18 cellular contexts compared by ENCODE assay signal in the genomic region with DNA sequence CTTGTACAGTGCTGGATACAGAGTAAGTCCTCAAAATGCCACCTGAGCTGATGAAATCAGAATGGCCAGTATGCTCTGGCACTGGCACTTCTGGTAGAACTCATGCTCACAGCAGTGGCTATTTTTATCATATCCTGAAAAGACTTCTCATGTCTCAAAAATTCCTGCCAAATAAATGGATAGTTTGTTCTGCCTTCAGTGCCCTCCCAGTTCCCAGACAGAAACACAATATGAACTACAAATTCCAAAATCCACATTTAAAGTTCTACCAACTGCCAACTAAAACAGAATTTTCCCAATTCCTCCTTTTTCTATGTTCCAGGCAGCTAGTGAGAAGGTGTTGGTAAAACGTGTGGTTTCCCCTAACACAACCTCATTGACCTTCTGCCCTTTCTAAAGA. TPM values are rescaled to one million over a fixed set of nuclear protein-coding genes. Genes with fewer than 3 reads are reported as not detected.
DNase-seq lines count a peak whose midpoint lies in the region; ATAC-seq, FAIRE-seq and TF ChIP-seq lines count a peak whose summit lies in the region.
"Had no signal": no experiment of that assay in that cellular context is flagged by ENCODE, and none has a peak within 500 bp of the region (broad histone marks: within the 10 kb centered on the region; RNA-seq: fewer than 3 reads in every experiment).

No MANE protein-coding gene starts in this region.

- H3K27me3 Mint-ChIP-seq in stimulated activated naive B cell treated with anti-CD40 and anti-IgM and Interleukin-4, amounts not matched to agents 10 μg/mL and 1 μg/mL and 100 μg/mL, for 72 hours: peaks cover 11 to 28% of the 10 kb centered on the region in 2 donors
- H3K27me3 Mint-ChIP-seq: naive thymus-derived CD4-positive, alpha-beta T cell had no signal

- H3K36me3 Mint-ChIP-seq in stimulated activated naive B cell treated with anti-CD40 and anti-IgM and Interleukin-4, amounts not matched to agents 10 μg/mL and 1 μg/mL and 100 μg/mL, for 72 hours: no peaks in the 10 kb centered on the region
- H3K36me3 Mint-ChIP-seq: naive thymus-derived CD4-positive, alpha-beta T cell had no signal

- H3K27me3 ChIP-seq in SK-N-SH (ENCODE audit: insufficient read depth) (no peaks in the 10 kb centered on the region), thyroid gland (no peaks in the 10 kb centered on the region)
- H3K27me3 ChIP-seq: suprapubic skin had no signal

- peak overlapping the region; percentile 9; the same call in 1 of the 2 replicates for H3K4me2 ChIP-seq in SK-N-SH
- H3K4me2 ChIP-seq: GM23338 had no signal

- peak overlapping the region; percentile 45; the same call in 1 of the 2 replicates for H3K9ac ChIP-seq in SK-N-SH

- no peak for FAIRE-seq in GM12891 (lab: Jason Lieb, UNC)

- WGBS in SK-N-SH (ENCODE audit: low lambda C conversion rate): 16% methylated on average over 1 of the region's 1 CpG
- WGBS in thyroid gland, 2 donors: 27 to 32% methylated on average over 1 of the region's 1 CpG

- intact Hi-C loops in thyroid gland (cut with DNase I): no loop called here

- no peaks in the 10 kb centered on the region for H3K9me2 ChIP-seq in SK-N-SH

- CTCF ChIA-PET in SK-N-SH (lab: Yijun Ruan, JAX): no interaction called here

- peaks cover 12 to 24% of the 10 kb centered on the region in 2 donors for H3K4me1 Mint-ChIP-seq in stimulated activated naive B cell treated with anti-CD40 and anti-IgM and Interleukin-4, amounts not matched to agents 10 μg/mL and 1 μg/mL and 100 μg/mL, for 72 hours

- H3K36me3 ChIP-seq in SK-N-SH (replicated peaks in 1 of 2; ENCODE audit: control insufficient read depth in 1 of 2, insufficient read depth in 2 of 2, low read length in 1 of 2): no peaks in the 10 kb centered on the region
- no peaks in the 10 kb centered on the region for H3K36me3 ChIP-seq in thyroid gland
- H3K36me3 ChIP-seq: suprapubic skin had no signal

- peaks cover 1% of the 10 kb centered on the region for H3K79me2 ChIP-seq in SK-N-SH (ENCODE audit: insufficient read depth)

- H3K27ac ChIP-seq in SK-N-SH (ENCODE audit: low read depth in 2 of 2, low read length in 1 of 2): peak overlapping the region; percentile 76 to 95; a peak in 3 of 4 replicates
- H3K27ac ChIP-seq in thyroid gland: no peak overlapping the region
- H3K27ac ChIP-seq: C4-2B, suprapubic skin had no signal

- TF ChIP-seq RAD21 in SK-N-SH (IDR thresholded peaks at IDR 0.05; ENCODE audit: low read length): no peak

- H3K9me3 ChIP-seq in SK-N-SH (no peaks in the 10 kb centered on the region), thyroid gland (no peaks in the 10 kb centered on the region)
- H3K9me3 ChIP-seq: suprapubic skin had no signal

- ATAC-seq in stimulated activated naive B cell treated with anti-CD40 and anti-IgM and Interleukin-4, amounts not matched to agents 10 μg/mL and 1 μg/mL and 100 μg/mL, for 72 hours (replicated peaks): no peak
- no peak for ATAC-seq in GM18870 (IDR thresholded peaks at IDR 0.05; ENCODE audit: unreplicated experiment)
- ATAC-seq: activated CD8-positive, alpha-beta T cell treated with anti-CD3 and anti-CD28 coated beads, Interleukin-2, amount 10 ng/mL, durations not matched to agents 7 days and 5 days; GM23338; naive thymus-derived CD4-positive, alpha-beta T cell had no signal

- H3K4me1 ChIP-seq in SK-N-SH (ENCODE audit: control insufficient read depth in 1 of 2, insufficient read depth in 2 of 2, low read depth in 1 of 2, low read length in 1 of 2) (peaks cover 0 to 45% of the 10 kb centered on the region in 2 experiments; a peak in 3 of 4 replicates), thyroid gland (peaks cover 0 to 5% of the 10 kb centered on the region in 2 donors)
- H3K4me1 ChIP-seq: suprapubic skin had no signal

- TF ChIP-seq EP300 in SK-N-SH (IDR thresholded peaks at IDR 0.05; ENCODE audit: borderline replicate concordance in 1 of 2, low read depth in 1 of 2, low read length in 1 of 2): peak in 1 of 2 experiments; percentile 62; a peak in 1 of 4 replicates

- TF ChIP-seq POLR2A in GM12891 (IDR thresholded peaks at IDR 0.05; ENCODE audit: low read depth, low read length): no peak
- TF ChIP-seq POLR2A in thyroid gland (IDR thresholded peaks at IDR 0.05): no peak

- H3K4me3 Mint-ChIP-seq in stimulated activated naive B cell treated with anti-CD40 and anti-IgM and Interleukin-4, amounts not matched to agents 10 μg/mL and 1 μg/mL and 100 μg/mL, for 72 hours: no peak overlapping the region
- H3K4me3 Mint-ChIP-seq: activated CD8-positive, alpha-beta T cell treated with anti-CD3 and anti-CD28 coated beads, Interleukin-2, amount 10 ng/mL, durations not matched to agents 7 days and 5 days; GM23338; naive thymus-derived CD4-positive, alpha-beta T cell had no signal

- TF ChIP-seq CTCF in SK-N-SH (IDR thresholded peaks at IDR 0.05): no peak
- TF ChIP-seq CTCF in thyroid gland (IDR thresholded peaks at IDR 0.05): no peak

- H3K27ac Mint-ChIP-seq in stimulated activated naive B cell treated with anti-CD40 and anti-IgM and Interleukin-4, amounts not matched to agents 10 μg/mL and 1 μg/mL and 100 μg/mL, for 72 hours: peak overlapping the region; percentile 33
- H3K27ac Mint-ChIP-seq: activated CD8-positive, alpha-beta T cell treated with anti-CD3 and anti-CD28 coated beads, Interleukin-2, amount 10 ng/mL, durations not matched to agents 7 days and 5 days; GM23338 had no signal

- H4K20me1 ChIP-seq in SK-N-SH (ENCODE audit: insufficient read depth): no peaks in the 10 kb centered on the region

- DNase-seq in GM12891 (ENCODE audit: insufficient read length, low spot score): no peak
- no peak for DNase-seq in SK-N-SH
- peak; percentile 58 for DNase-seq in fibroblast of peridontal ligament (ENCODE audit: extremely low read depth)
- DNase-seq in stimulated activated naive B cell treated with anti-CD40 and anti-IgM and Interleukin-4, amounts not matched to agents 10 μg/mL and 1 μg/mL and 100 μg/mL, for 72 hours: no peak
- DNase-seq in thyroid gland: no peak
- no peak for DNase-seq in AML-193 (lab: John Stamatoyannopoulos, UW)
- DNase-seq in NCI-H524 (lab: John Stamatoyannopoulos, UW): no peak
- DNase-seq: activated CD8-positive, alpha-beta T cell treated with anti-CD3 and anti-CD28 coated beads, Interleukin-2, amount 10 ng/mL, durations not matched to agents 7 days and 5 days; amniotic stem cell; cortex of kidney; naive thymus-derived CD4-positive, alpha-beta T cell; NCI-H187 treated with DMSO at 0.1 percent for 48 hours; NCI-H510A had no signal

- POLR2A ChIA-PET in SK-N-SH (lab: Yijun Ruan, JAX): no interaction called here

- 0 out of 2 replicates have a peak overlapping the region, but pooled peaks have one; percentile 44 for H2AFZ ChIP-seq in SK-N-SH (ENCODE audit: low read depth)
- H2AFZ ChIP-seq: GM23338 had no signal

- peaks cover 53% of the 10 kb centered on the region for H3F3A ChIP-seq in SK-N-SH (replicated peaks; ENCODE audit: insufficient read depth)

- no peak overlapping the region for H3K4me3 ChIP-seq in SK-N-SH (ENCODE audit: low read depth in 2 of 2, low read length in 1 of 2)
- H3K4me3 ChIP-seq in thyroid gland (replicated peaks in 1 of 3): no peak overlapping the region
- H3K4me3 ChIP-seq: GM23338, suprapubic skin had no signal

- no peaks in the 10 kb centered on the region for H3K9me3 Mint-ChIP-seq in stimulated activated naive B cell treated with anti-CD40 and anti-IgM and Interleukin-4, amounts not matched to agents 10 μg/mL and 1 μg/mL and 100 μg/mL, for 72 hours
- H3K9me3 Mint-ChIP-seq: GM23338 had no signal

TF ChIP-seq in GM12891, 5 proteins besides CTCF, POLR2A, EP300 and RAD21:
- no peak for TF ChIP-seq PAX5 (IDR thresholded peaks at IDR 0.05; ENCODE audit: insufficient read depth, low read length, severe bottlenecking)
- peak; percentile 55 for TF ChIP-seq SPI1 (IDR thresholded peaks at IDR 0.05; ENCODE audit: low read depth, low read length)
- TF ChIP-seq POU2F2 (IDR thresholded peaks at IDR 0.05; ENCODE audit: low read depth, low read length): no peak
- TF ChIP-seq TAF1 (IDR thresholded peaks at IDR 0.05; ENCODE audit: low read depth, low read length): no peak

TF ChIP-seq in SK-N-SH, 30 proteins besides CTCF, POLR2A, EP300 and RAD21:
- TF ChIP-seq MEF2A (IDR thresholded peaks at IDR 0.05; ENCODE audit: borderline replicate concordance, low read depth): peak; percentile 90
- no peak for TF ChIP-seq NRF1 (IDR thresholded peaks at IDR 0.05; ENCODE audit: low read depth, low read length)
- peak; percentile 18; the same call in 1 of the 2 replicates for TF ChIP-seq FOSL2 (IDR thresholded peaks at IDR 0.05; ENCODE audit: borderline replicate concordance, low read depth)
- TF ChIP-seq TEAD4 (IDR thresholded peaks at IDR 0.05; ENCODE audit: borderline replicate concordance, insufficient read depth): 0 out of 2 replicates have a peak, but pooled peaks have one; percentile 28
- TF ChIP-seq, protein P1, sequence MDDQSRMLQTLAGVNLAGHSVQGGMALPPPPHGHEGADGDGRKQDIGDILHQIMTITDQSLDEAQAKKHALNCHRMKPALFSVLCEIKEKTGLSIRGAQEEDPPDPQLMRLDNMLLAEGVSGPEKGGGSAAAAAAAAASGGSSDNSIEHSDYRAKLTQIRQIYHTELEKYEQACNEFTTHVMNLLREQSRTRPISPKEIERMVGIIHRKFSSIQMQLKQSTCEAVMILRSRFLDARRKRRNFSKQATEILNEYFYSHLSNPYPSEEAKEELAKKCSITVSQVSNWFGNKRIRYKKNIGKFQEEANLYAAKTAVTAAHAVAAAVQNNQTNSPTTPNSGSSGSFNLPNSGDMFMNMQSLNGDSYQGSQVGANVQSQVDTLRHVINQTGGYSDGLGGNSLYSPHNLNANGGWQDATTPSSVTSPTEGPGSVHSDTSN (IDR thresholded peaks at IDR 0.05): 0 out of 2 replicates have a peak, but pooled peaks have one; percentile 21
- peak; percentile 43; the same call in 1 of the 2 replicates for TF ChIP-seq TCF12 (IDR thresholded peaks at IDR 0.05)
- TF ChIP-seq JUND (IDR thresholded peaks at IDR 0.05): no peak
- no peak for TF ChIP-seq ELF1 (IDR thresholded peaks at IDR 0.05)

RNA-seq across cellular contexts. Expression of a gene that starts 51.4 kb away (rescaled TPM):
- 246 TPM for polyA plus RNA-seq in GM12891 (2012; ENCODE audit: low read depth, missing spikeins)
- polyA plus RNA-seq in SK-N-SH (2012; rRNA removed): 0.05 and 0.12 TPM in 2 replicates
- polyA plus RNA-seq in SK-N-SH (2012; cell fraction: cytosol; rRNA removed): 0.07 and 0.18 TPM in 2 replicates
- 0.11 and 0.24 TPM in 2 replicates for polyA plus RNA-seq in SK-N-SH (2012; cell fraction: nucleus; rRNA removed)
- 10 to 100 TPM; 19.7 to 32.6 (median 23.0) TPM for total RNA-seq in thyroid gland
- total RNA-seq: GM23338, pulmonary artery endothelial cell had no signal
- polyA plus RNA-seq: GM23338 had no signal

Comparison
In these comparisons a context has a peak if more than half of its experiments do, and no peak if none do; other contexts are left out.
1. H3K27ac ChIP-seq: peak in SK-N-SH (2 of 2); none in thyroid gland (0 of 3).